8 cellular contexts compared by ENCODE assay signal in the genomic region with DNA sequence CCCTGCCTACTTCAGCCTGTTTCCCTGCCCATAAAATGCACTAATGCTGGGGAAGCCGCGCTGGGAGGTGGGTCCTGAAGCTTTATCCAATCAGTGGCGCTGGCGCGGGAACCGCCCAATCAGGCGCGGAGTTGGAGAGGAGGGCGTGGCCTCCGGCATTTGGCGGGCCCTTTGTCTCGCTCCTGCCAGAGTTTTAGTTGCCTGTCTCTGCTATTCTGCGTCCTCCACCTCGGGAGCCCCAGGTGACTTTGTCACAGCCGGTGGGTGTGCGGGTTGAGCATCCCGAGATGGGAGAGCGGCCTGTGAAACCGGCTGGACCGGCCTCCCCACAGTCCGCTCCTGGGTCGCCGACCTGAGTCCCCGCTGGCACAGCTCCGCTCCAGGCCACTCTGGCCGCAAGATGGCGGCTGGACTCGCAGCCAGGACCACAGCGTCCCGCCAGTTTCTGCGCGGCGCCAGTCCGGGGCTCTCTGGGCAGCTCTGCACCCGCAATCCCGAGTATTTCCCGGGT. TPM values are rescaled to one million over a fixed set of nuclear protein-coding genes. Genes with fewer than 3 reads are reported as not detected.
DNase-seq lines count a peak whose midpoint lies in the region; FAIRE-seq and TF ChIP-seq lines count a peak whose summit lies in the region.

No MANE protein-coding gene starts in this region.

- H2BK15ac ChIP-seq in H1 (ENCODE audit: low read length): no peak overlapping the region

- H3K27ac Mint-ChIP-seq in CD14-positive monocyte: peak overlapping the region in 3 of 7 donors; percentile 51 to 76 (median 54)
- peak overlapping the region; percentile 79 for H3K27ac Mint-ChIP-seq in mesothelial cell of epicardium

- no peaks in the 10 kb centered on the region for H3K79me1 ChIP-seq in H1 (ENCODE audit: low read depth, low read length)

- H3K4me3 ChIP-seq in HUES48 (ENCODE audit: low read depth, low read length) (peak overlapping the region; percentile 83), H1 (ENCODE audit: extremely low read depth in 1 of 4, insufficient read depth in 2 of 4, low read depth in 3 of 4, low read length in 4 of 4) (peak overlapping the region; percentile 35 to 69 (median 60))

- H3K4me2 ChIP-seq in H1 (ENCODE audit: insufficient read depth in 1 of 2, low read depth in 2 of 2, low read length in 2 of 2): peak overlapping the region; percentile 26 to 63; a peak in 2 of 4 replicates

- no peak overlapping the region for H2BK20ac ChIP-seq in H1 (ENCODE audit: low read length)

- H3K27me3 ChIP-seq in HUES48 (ENCODE audit: control insufficient read depth, insufficient read depth, low read length) (no peaks in the 10 kb centered on the region), H1 (replicated peaks in 1 of 4; ENCODE audit: control insufficient read depth in 3 of 4, extremely low read depth in 1 of 4, insufficient read depth in 3 of 4, low read length in 3 of 4) (no peaks in the 10 kb centered on the region; a peak in 1 of 7 replicates)

- H3K9me3 ChIP-seq in HUES48 (ENCODE audit: control insufficient read depth, insufficient read depth, low read length): peaks cover 4% of the 10 kb centered on the region; the same call in 1 of the 2 replicates
- H3K9me3 ChIP-seq in H1 (ENCODE audit: insufficient read depth in 2 of 2, low read depth in 1 of 2, low read length in 1 of 2): no peaks in the 10 kb centered on the region; a peak in 1 of 4 replicates

- no peak overlapping the region for H2BK5ac ChIP-seq in H1 (ENCODE audit: low read depth, low read length)

- H3K4me1 ChIP-seq in HUES48 (ENCODE audit: control insufficient read depth, insufficient read depth, low read length) (no peaks in the 10 kb centered on the region), H1 (replicated peaks in 1 of 4; ENCODE audit: control insufficient read depth in 3 of 4, insufficient read depth in 4 of 4, low read length in 3 of 4) (no peaks in the 10 kb centered on the region; a peak in 1 of 7 replicates)

- no peaks in the 10 kb centered on the region for H4K20me1 ChIP-seq in H1 (replicated peaks in 1 of 2; ENCODE audit: control insufficient read depth in 1 of 2, insufficient read depth in 2 of 2, low read length in 2 of 2)

- no peak overlapping the region; the same call in 1 of the 2 replicates for H3K18ac ChIP-seq in H1 (ENCODE audit: extremely low read depth, low read length)

- peak overlapping the region; percentile 62 for H4K5ac ChIP-seq in H1 (ENCODE audit: insufficient read length, low read depth, low read length)

- TF ChIP-seq CTCF in CD14-positive monocyte (IDR thresholded peaks at IDR 0.05) (no peak), H1 (IDR thresholded peaks at IDR 0.05; ENCODE audit: control extremely low read depth in 1 of 3, insufficient read depth in 1 of 3, low read depth in 1 of 3, low read length in 3 of 3) (no peak), mesothelial cell of epicardium (IDR thresholded peaks at IDR 0.05; ENCODE audit: unreplicated experiment) (no peak)

- no peak overlapping the region for H2BK120ac ChIP-seq in H1 (replicated peaks; ENCODE audit: low read depth, low read length)

- H2BK12ac ChIP-seq in H1 (ENCODE audit: low read depth, low read length): no peak overlapping the region

- no peak overlapping the region for H4K91ac ChIP-seq in H1 (replicated peaks; ENCODE audit: insufficient read length, low read length)

- POLR2A ChIA-PET in H1 (lab: Charles Lee; ENCODE audit: partially characterized antibody): interaction anchor here (0.6 to 2.0 kb wide), 18 partner anchors 9 to 298 kb away, joined by 3 to 10 read pairs (median 4); partner anchors contain the start of genes ZNF429, ZNF708 and ZNF738

- no peak overlapping the region for H2AK5ac ChIP-seq in H1 (ENCODE audit: low read depth, low read length)

- CTCF ChIA-PET in H1 (lab: Charles Lee; ENCODE audit: partially characterized antibody): interaction anchor here (5.8 kb wide), 1 partner anchor 9 kb away, joined by 28 read pairs; no protein-coding TSS in a partner anchor

- H3K9ac ChIP-seq in HUES48 (ENCODE audit: low read depth, low read length) (peak overlapping the region; percentile 98), H1 (replicated peaks in 1 of 4; ENCODE audit: extremely low read depth in 1 of 4, low read depth in 3 of 4, low read length in 3 of 4) (peak overlapping the region; percentile 89 to 97 (median 96))

- DNase-seq in CD14-positive monocyte (ENCODE audit: low spot score) (peak; percentile 82), H1 (ENCODE audit: low read depth in 1 of 2, low spot score in 2 of 2) (peak in 1 of 2 experiments; percentile 84), mesothelial cell of epicardium (ENCODE audit: low spot score in 2 of 2, unreplicated experiment in 2 of 2) (peak; percentile 67 to 92), NCI-H146 (lab: John Stamatoyannopoulos, UW) (no peak), NCI-H2081 treated with DMSO at 0.1 percent for 48 hours (lab: John Stamatoyannopoulos, UW) (no peak)
- DNase-seq in activated CD8-positive, alpha-beta memory T cell treated with anti-CD3 and anti-CD28 coated beads for 48 hours (ENCODE audit: low read depth in 2 of 3, low spot score in 2 of 3): peak; percentile 37 to 81 (median 56)
- peak; percentile 58 to 84 (median 60) for DNase-seq in stimulated activated CD4-positive, alpha-beta T cell treated with anti-CD3 and anti-CD28 coated beads, TNF-alpha, amount 100 ng/mL, for 48 hours (ENCODE audit: low read depth in 3 of 3)

- H3K4me3 Mint-ChIP-seq in CD14-positive monocyte (peak overlapping the region; percentile 87 to 91), mesothelial cell of epicardium (peak overlapping the region; percentile 83)

- H3K23ac ChIP-seq in H1 (ENCODE audit: insufficient read length): no peak overlapping the region

- TF ChIP-seq RAD21 in H1 (IDR thresholded peaks at IDR 0.05 in 1 of 2, conservative IDR thresholded peaks at IDR 0.05 in 1 of 2; ENCODE audit: low read depth in 2 of 2, low read length in 2 of 2): no peak

- peak overlapping the region; percentile 98; the same call in 1 of the 2 replicates for H4K8ac ChIP-seq in H1 (ENCODE audit: extremely low read depth, insufficient read depth, low read length)

- 29% methylated on average over 37 of the region's 37 CpGs; no CpG with 5 or more reads in 1 of the 2 experiments for WGBS in H1 (ENCODE audit: extremely low coverage in 1 of 2, insufficient coverage in 1 of 2, insufficient read length in 1 of 2, insufficient replicate concordance in 2 of 2, low coverage in 1 of 2, low lambda C conversion rate in 2 of 2, missing lambda C conversion rate in 1 of 2), 2 experiments

- peak; percentile 80 to 97 for TF ChIP-seq POLR2A in H1 (IDR thresholded peaks at IDR 0.05; ENCODE audit: control extremely low read depth in 1 of 2, low read depth in 2 of 2, low read length in 2 of 2)

- peaks cover 0 to 9% of the 10 kb centered on the region in 2 experiments; a peak in 2 of 4 replicates for H3K79me2 ChIP-seq in H1 (ENCODE audit: control insufficient read depth in 1 of 2, insufficient read depth in 2 of 2, low read length in 2 of 2)

- FAIRE-seq in H1 (lab: Jason Lieb, UNC): peak; percentile 82

- H3K27me3 Mint-ChIP-seq in CD14-positive monocyte (ENCODE audit: low read depth in 3 of 3): peaks cover 1 to 3% (median 2%) of the 10 kb centered on the region in 3 donors
- no peaks in the 10 kb centered on the region for H3K27me3 Mint-ChIP-seq in mesothelial cell of epicardium (ENCODE audit: low read depth)

- intact Hi-C loops in CD14-positive monocyte (cut with micrococcal nuclease): no loop called here

- H3K56ac ChIP-seq in H1 (replicated peaks; ENCODE audit: insufficient read length, low read depth, low read length): no peak overlapping the region

- peak overlapping the region; percentile 35 for H3K27ac ChIP-seq in HUES48 (ENCODE audit: low read depth, low read length)
- H3K27ac ChIP-seq in H1 (ENCODE audit: low read depth, low read length): peak overlapping the region; percentile 94

- H3K9me3 Mint-ChIP-seq in CD14-positive monocyte (peaks cover 0 to 79% (median 28%) of the 10 kb centered on the region in 7 donors), mesothelial cell of epicardium (peaks cover 6% of the 10 kb centered on the region)

- H2AFZ ChIP-seq in H1 (ENCODE audit: low read length): no peak overlapping the region

- H3K14ac ChIP-seq in H1 (ENCODE audit: insufficient read length): no peak overlapping the region

- no peaks in the 10 kb centered on the region for H3K36me3 Mint-ChIP-seq in CD14-positive monocyte
- peaks cover 2% of the 10 kb centered on the region for H3K36me3 Mint-ChIP-seq in mesothelial cell of epicardium

- H3K4me1 Mint-ChIP-seq in CD14-positive monocyte (peaks cover 11% of the 10 kb centered on the region), mesothelial cell of epicardium (peaks cover 1% of the 10 kb centered on the region)

- H3K23me2 ChIP-seq in H1 (ENCODE audit: low read depth, low read length): no peaks in the 10 kb centered on the region

- TF ChIP-seq EP300 in H1 (IDR thresholded peaks at IDR 0.05; ENCODE audit: borderline replicate concordance in 1 of 2, low read depth in 2 of 2, low read length in 2 of 2): no peak

- H3K4ac ChIP-seq in H1 (replicated peaks; ENCODE audit: insufficient read length, low read depth, low read length): no peak overlapping the region

- H3K36me3 ChIP-seq in HUES48 (ENCODE audit: control insufficient read depth, insufficient read depth, low read length) (no peaks in the 10 kb centered on the region), H1 (ENCODE audit: control insufficient read depth in 2 of 4, insufficient read depth in 4 of 4, low read length in 3 of 4) (no peaks in the 10 kb centered on the region)

TF ChIP-seq in H1, 55 proteins besides CTCF, POLR2A, EP300 and RAD21 (continues in another document):
- TF ChIP-seq KDM4A (IDR thresholded peaks at IDR 0.05; ENCODE audit: low read depth, low read length, severe bottlenecking) (peak; percentile 37), JUN (IDR thresholded peaks at IDR 0.05; ENCODE audit: low read depth, low read length) (no peak), RBBP5 (IDR thresholded peaks at IDR 0.05; ENCODE audit: borderline replicate concordance, low read depth, low read length) (no peak), TBP (IDR thresholded peaks at IDR 0.05; ENCODE audit: low read depth, low read length) (peak; percentile 89), SP1 (IDR thresholded peaks at IDR 0.05; ENCODE audit: low read depth, low read length) (peak; percentile 92), HDAC6 (IDR thresholded peaks at IDR 0.05; ENCODE audit: low read depth, low read length) (no peak), SP4 (IDR thresholded peaks at IDR 0.05; ENCODE audit: low read length) (no peak)

RNA-seq across cellular contexts. Expression of gene ZNF429, which starts 30.7 kb away (rescaled TPM):
- polyA plus RNA-seq in CD14-positive monocyte (10 to 100 TPM; 11.1 to 11.6 TPM), H1 (2011; rRNA removed) (10.2 and 10.9 TPM in 2 replicates)
- 15.0 and 15.4 TPM in 2 replicates for total RNA-seq in H1 (2021; fragmentation: NEBNext Ultra II Directional; extraction: Animal tissue kit (Norgen Biotek cat#: 25700))
- polyA plus RNA-seq in H1 (2011; cell fraction: cytosol; rRNA removed): 11.0 TPM
- 11.4 TPM for polyA plus RNA-seq in H1 (2011; cell fraction: nucleus; rRNA removed)
- polyA plus RNA-seq in H1 (2012, experiment 1 of 2): 7.8 to 12.1 TPM (median 8.2 TPM) in 4 replicates
- 1.5 TPM for polyA plus RNA-seq in H1 (2012, experiment 2 of 2)
- polyA plus RNA-seq in H1 (2013, experiment 1 of 2): 11.9 TPM
- 11.5 TPM for polyA plus RNA-seq in H1 (2013, experiment 2 of 2)
- polyA minus RNA-seq in H1 (2011; rRNA and poly(A)+ RNA removed): 11.3 and 13.9 TPM in 2 replicates
- polyA minus RNA-seq in H1 (2011; cell fraction: cytosol; rRNA and poly(A)+ RNA removed): 11.3 TPM
- polyA minus RNA-seq in H1 (2011; cell fraction: nucleus; rRNA and poly(A)+ RNA removed): 38.4 TPM
- total RNA-seq in mesothelial cell of epicardium: 20.4 to 21.2 TPM (median 21.1 TPM) in 3 replicates

Comparison
In these comparisons a context has a peak if more than half of its experiments do, and no peak if none do; other contexts are left out.
1. DNase-seq: peak in CD14-positive monocyte (single experiment), activated CD8-positive, alpha-beta memory T cell treated with anti-CD3 and anti-CD28 coated beads for 48 hours (3 of 3), mesothelial cell of epicardium (2 of 2) and stimulated activated CD4-positive, alpha-beta T cell treated with anti-CD3 and anti-CD28 coated beads, TNF-alpha, amount 100 ng/mL, for 48 hours (3 of 3); none in NCI-H146 (single experiment) and NCI-H2081 treated with DMSO at 0.1 percent for 48 hours (single experiment).